Comparison of ENCODE assay signal across 29 cellular contexts in genomic region chr18:41155025-41155424, GRCh38.
"Had no signal": no experiment of that assay in that cellular context is flagged by ENCODE, and none has a peak within 500 bp of the region (broad histone marks: within the 10 kb centered on the region; RNA-seq: fewer than 3 reads in every experiment).

No MANE protein-coding gene starts in this region.

- H3K9me3 ChIP-seq: ovary, psoas muscle, right lobe of liver, sigmoid colon, thoracic aorta, thyroid gland, tibial nerve, upper lobe of left lung, vagina had no signal

- H3K27me3 Mint-ChIP-seq: naive B cell; naive thymus-derived CD8-positive, alpha-beta T cell; natural killer cell treated with Interleukin-12 subunit alpha and Interleukin-12 subunit beta and Interleukin-15 and Interleukin-18, amount 100 ng/mL, for 72 hours; progenitor cell of endocrine pancreas; stimulated activated naive B cell treated with anti-CD40 and anti-IgM and Interleukin-4, amounts not matched to agents 10 μg/mL and 1 μg/mL and 100 μg/mL, for 72 hours; stimulated activated naive CD8-positive, alpha-beta T cell treated with anti-CD3 and anti-CD28 coated beads, Interleukin-15, amount 100 ng/mL, for 72 hours had no signal

- H3K9ac ChIP-seq: parathyroid adenoma had no signal

- H3K4me3 ChIP-seq: ovary, psoas muscle, right lobe of liver, sigmoid colon, thoracic aorta, thyroid gland, tibial nerve, upper lobe of left lung, vagina had no signal

- H2AFZ ChIP-seq: parathyroid adenoma had no signal

- H3K79me2 ChIP-seq: parathyroid adenoma had no signal

- H3K36me3 Mint-ChIP-seq: naive B cell; naive thymus-derived CD8-positive, alpha-beta T cell; stimulated activated effector memory CD8-positive, alpha-beta T cell treated with anti-CD3 and anti-CD28 coated beads, Interleukin-12 subunit alpha, Interleukin-12 subunit beta, amount 100 ng/mL, for 72 hours; stimulated activated naive B cell treated with anti-CD40 and anti-IgM and Interleukin-4, amounts not matched to agents 10 μg/mL and 1 μg/mL and 100 μg/mL, for 72 hours had no signal

- H3K4me3 Mint-ChIP-seq: naive B cell; naive thymus-derived CD8-positive, alpha-beta T cell; natural killer cell treated with Interleukin-12 subunit alpha and Interleukin-12 subunit beta and Interleukin-15 and Interleukin-18, amount 100 ng/mL, for 72 hours; neural crest cell; stimulated activated effector memory CD8-positive, alpha-beta T cell treated with anti-CD3 and anti-CD28 coated beads, Interleukin-12 subunit alpha, Interleukin-12 subunit beta, amount 100 ng/mL, for 72 hours; stimulated activated naive B cell treated with anti-CD40 and anti-IgM and Interleukin-4, amounts not matched to agents 10 μg/mL and 1 μg/mL and 100 μg/mL, for 72 hours; stimulated activated naive CD8-positive, alpha-beta T cell treated with anti-CD3 and anti-CD28 coated beads, Interleukin-15, amount 100 ng/mL, for 72 hours had no signal

- H3K27me3 ChIP-seq: ovary, right lobe of liver, sigmoid colon, thyroid gland, tibial nerve, upper lobe of left lung, vagina had no signal

- H3K27ac ChIP-seq: ovary, parathyroid adenoma, psoas muscle, right lobe of liver, sigmoid colon, thoracic aorta, thyroid gland, tibial nerve, upper lobe of left lung, vagina had no signal

- DNase-seq: naive B cell; naive thymus-derived CD8-positive, alpha-beta T cell; occipital lobe; ovary; posterior cingulate gyrus; psoas muscle; right cardiac atrium; right lobe of liver; sigmoid colon; small intestine; stimulated activated CD4-positive, alpha-beta T cell treated with anti-CD3 and anti-CD28 coated beads, Interleukin-15, amount 100 ng/mL, for 24 hours; stimulated activated CD4-positive, alpha-beta T cell treated with anti-CD3 and anti-CD28 coated beads, Interleukin-2, amount 100 ng/mL, for 24 hours; stimulated activated CD4-positive, alpha-beta T cell treated with anti-CD3 and anti-CD28 coated beads, Interleukin-2, amount 100 ng/mL, for 48 hours; stimulated activated CD4-positive, alpha-beta T cell treated with anti-CD3 and anti-CD28 coated beads, Interleukin-4, amount 100 ng/mL, for 24 hours; stimulated activated naive B cell treated with anti-CD40 and anti-IgM and Interleukin-4, amounts not matched to agents 10 μg/mL and 1 μg/mL and 100 μg/mL, for 72 hours; stimulated activated naive CD4-positive, alpha-beta T cell treated with Interleukin-2 at 50 U/mL for 16 hours; stimulated activated naive CD8-positive, alpha-beta T cell treated with anti-CD3 and anti-CD28 coated beads, Interleukin-15, amount 100 ng/mL, for 72 hours; substantia nigra; thyroid gland; trophoblast cell; upper lobe of left lung had no signal

- H3K27ac Mint-ChIP-seq: naive B cell; naive thymus-derived CD8-positive, alpha-beta T cell; natural killer cell treated with Interleukin-12 subunit alpha and Interleukin-12 subunit beta and Interleukin-15 and Interleukin-18, amount 100 ng/mL, for 72 hours; progenitor cell of endocrine pancreas; stimulated activated effector memory CD8-positive, alpha-beta T cell treated with anti-CD3 and anti-CD28 coated beads, Interleukin-12 subunit alpha, Interleukin-12 subunit beta, amount 100 ng/mL, for 72 hours; stimulated activated naive B cell treated with anti-CD40 and anti-IgM and Interleukin-4, amounts not matched to agents 10 μg/mL and 1 μg/mL and 100 μg/mL, for 72 hours; stimulated activated naive CD8-positive, alpha-beta T cell treated with anti-CD3 and anti-CD28 coated beads, Interleukin-15, amount 100 ng/mL, for 72 hours had no signal

- H3K36me3 ChIP-seq: ovary, right lobe of liver, sigmoid colon, thoracic aorta, thyroid gland, tibial nerve, upper lobe of left lung, vagina had no signal

- H3K4me1 ChIP-seq: parathyroid adenoma, psoas muscle, right lobe of liver, tibial nerve, upper lobe of left lung, vagina had no signal

- ATAC-seq: naive thymus-derived CD8-positive, alpha-beta T cell; natural killer cell treated with Interleukin-12 subunit alpha and Interleukin-12 subunit beta and Interleukin-15 and Interleukin-18, amount 100 ng/mL, for 72 hours; psoas muscle; right cardiac atrium; right lobe of liver; stimulated activated effector memory CD8-positive, alpha-beta T cell treated with anti-CD3 and anti-CD28 coated beads, Interleukin-12 subunit alpha, Interleukin-12 subunit beta, amount 100 ng/mL, for 72 hours; stimulated activated naive B cell treated with anti-CD40 and anti-IgM and Interleukin-4, amounts not matched to agents 10 μg/mL and 1 μg/mL and 100 μg/mL, for 72 hours; stimulated activated naive CD8-positive, alpha-beta T cell treated with anti-CD3 and anti-CD28 coated beads, Interleukin-15, amount 100 ng/mL, for 72 hours had no signal

- H3K4me1 Mint-ChIP-seq: naive B cell; naive thymus-derived CD8-positive, alpha-beta T cell; neural crest cell; stimulated activated effector memory CD8-positive, alpha-beta T cell treated with anti-CD3 and anti-CD28 coated beads, Interleukin-12 subunit alpha, Interleukin-12 subunit beta, amount 100 ng/mL, for 72 hours; stimulated activated naive B cell treated with anti-CD40 and anti-IgM and Interleukin-4, amounts not matched to agents 10 μg/mL and 1 μg/mL and 100 μg/mL, for 72 hours; stimulated activated naive CD8-positive, alpha-beta T cell treated with anti-CD3 and anti-CD28 coated beads, Interleukin-15, amount 100 ng/mL, for 72 hours had no signal
